15 cellular contexts compared by ENCODE assay signal in genomic region chr9:104826109-104826775, GRCh38.
"Had no signal": no experiment of that assay in that cellular context is flagged by ENCODE, and none has a peak within 500 bp of the region (broad histone marks: within the 10 kb centered on the region; RNA-seq: fewer than 3 reads in every experiment).

No MANE protein-coding gene starts in this region.

- DNase-seq: activated CD4-positive, alpha-beta T cell treated with anti-CD3 and anti-CD28 coated beads for 1 hour; activated effector memory CD4-positive, alpha-beta T cell treated with anti-CD3 and anti-CD28 coated beads, Interleukin-2, amount 50 U/mL, for 16 hours; activated naive CD4-positive, alpha-beta T cell treated with anti-CD3 and anti-CD28 coated beads, Interleukin-2, amount 50 U/mL, for 16 hours; activated T-cell treated with anti-CD3 and anti-CD28 coated beads, Interleukin-2, amount 50 U/mL, for 72 hours; dorsolateral prefrontal cortex; left cardiac atrium; midbrain; stimulated activated CD4-positive, alpha-beta T cell treated with anti-CD3 and anti-CD28 coated beads, Interleukin-4, amount 100 ng/mL, for 24 hours; T-helper 17 cell; testis; WERI-Rb-1 had no signal

- H3K9me3 ChIP-seq: SJSA1, testis had no signal

- H3K4me1 ChIP-seq: testis had no signal

- H3K4me3 ChIP-seq: cardiac muscle cell, dorsolateral prefrontal cortex, lung, SJSA1, testis had no signal

- H3K27ac ChIP-seq: cardiac muscle cell, dorsolateral prefrontal cortex, SJSA1, testis, WERI-Rb-1 had no signal

- H3K27me3 ChIP-seq: cardiac muscle cell, dorsolateral prefrontal cortex, SJSA1, testis had no signal

- ATAC-seq: activated T-cell treated with anti-CD3 and anti-CD28 coated beads, Interleukin-2, amount 50 U/mL, for 72 hours; stimulated activated effector memory CD8-positive, alpha-beta T cell treated with anti-CD3 and anti-CD28 coated beads, Interleukin-12 subunit alpha, Interleukin-12 subunit beta, amount 100 ng/mL, for 72 hours; T-helper 17 cell had no signal
